ENCODE assay signal across 11 cellular contexts in the genomic region with DNA sequence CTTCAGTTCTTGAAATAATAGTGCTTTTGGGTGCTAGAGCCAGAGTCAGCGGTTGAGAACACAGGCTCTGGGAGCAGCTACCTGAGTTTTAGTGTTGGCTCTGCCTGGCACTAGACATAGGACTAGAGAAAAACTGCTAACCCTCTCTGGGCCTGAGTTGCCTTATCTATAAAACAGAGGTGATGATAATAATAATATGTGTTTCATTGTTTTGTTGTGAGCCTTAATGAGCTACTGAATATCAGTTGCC.
DNase-seq lines count a peak whose midpoint lies in the region; ATAC-seq and TF ChIP-seq lines count a peak whose summit lies in the region.
"Had no signal": no experiment of that assay in that cellular context is flagged by ENCODE, and none has a peak within 500 bp of the region (broad histone marks: within the 10 kb centered on the region; RNA-seq: fewer than 3 reads in every experiment).

No MANE protein-coding gene starts in this region.

- peak overlapping the region; percentile 85 for H3K27ac Mint-ChIP-seq in T-helper 2 cell treated with Interferon-gamma antibody and Interleukin-4, amounts not matched to agents 5 μg/mL and 100 μg/mL, for 36 hours

- H3K4me1 Mint-ChIP-seq in T-helper 2 cell treated with Interferon-gamma antibody and Interleukin-4, amounts not matched to agents 5 μg/mL and 100 μg/mL, for 36 hours (ENCODE audit: low read depth): peaks cover 24% of the 10 kb centered on the region

- in situ Hi-C loops in KBM-7 (cut with MboI; ENCODE audit: low pct_unique_long_range_greater_than_20kb, low sequenced_read_pairs): no loop called here

- H3K4me3 Mint-ChIP-seq in T-helper 2 cell treated with Interferon-gamma antibody and Interleukin-4, amounts not matched to agents 5 μg/mL and 100 μg/mL, for 36 hours: peak overlapping the region; percentile 65

- ATAC-seq in GM19025 (IDR thresholded peaks at IDR 0.05; ENCODE audit: low read depth, unreplicated experiment) (peak; percentile 12), HG02642 (IDR thresholded peaks at IDR 0.05; ENCODE audit: poor library complexity, unreplicated experiment) (no peak)

- H3K27me3 Mint-ChIP-seq in T-helper 2 cell treated with Interferon-gamma antibody and Interleukin-4, amounts not matched to agents 5 μg/mL and 100 μg/mL, for 36 hours (ENCODE audit: low read depth): no peaks in the 10 kb centered on the region

- peak; percentile 87 for DNase-seq in DMS53 (lab: John Stamatoyannopoulos, UW)
- no peak for DNase-seq in DMS53 treated with DMSO at 0.1 percent for 48 hours (lab: John Stamatoyannopoulos, UW; ENCODE audit: unreplicated experiment)
- no peak for DNase-seq in T-helper 2 cell treated with Interferon-gamma antibody and Interleukin-4, amounts not matched to agents 5 μg/mL and 100 μg/mL, for 36 hours (ENCODE audit: low spot score)
- no peak for DNase-seq in fibroblast of villous mesenchyme (ENCODE audit: low read depth)
- DNase-seq in NCI-H187 (lab: John Stamatoyannopoulos, UW): no peak
- DNase-seq in KBM-7: no peak
- DNase-seq: cortex of kidney, NCI-H1048, NCI-H446 treated with DMSO at 0.1 percent for 48 hours had no signal

- H3K36me3 Mint-ChIP-seq in T-helper 2 cell treated with Interferon-gamma antibody and Interleukin-4, amounts not matched to agents 5 μg/mL and 100 μg/mL, for 36 hours (ENCODE audit: low read depth): no peaks in the 10 kb centered on the region

- no peak for TF ChIP-seq CTCF in fibroblast of villous mesenchyme (IDR thresholded peaks at IDR 0.05; ENCODE audit: insufficient read depth, low read depth, low read length)

- peak overlapping the region; percentile 19 for H3K4me3 ChIP-seq in fibroblast of villous mesenchyme (ENCODE audit: low read depth, low read length)

- H3K9me3 Mint-ChIP-seq in T-helper 2 cell treated with Interferon-gamma antibody and Interleukin-4, amounts not matched to agents 5 μg/mL and 100 μg/mL, for 36 hours: peaks cover 5% of the 10 kb centered on the region
